8 cellular contexts compared by ENCODE assay signal in the genomic region with DNA sequence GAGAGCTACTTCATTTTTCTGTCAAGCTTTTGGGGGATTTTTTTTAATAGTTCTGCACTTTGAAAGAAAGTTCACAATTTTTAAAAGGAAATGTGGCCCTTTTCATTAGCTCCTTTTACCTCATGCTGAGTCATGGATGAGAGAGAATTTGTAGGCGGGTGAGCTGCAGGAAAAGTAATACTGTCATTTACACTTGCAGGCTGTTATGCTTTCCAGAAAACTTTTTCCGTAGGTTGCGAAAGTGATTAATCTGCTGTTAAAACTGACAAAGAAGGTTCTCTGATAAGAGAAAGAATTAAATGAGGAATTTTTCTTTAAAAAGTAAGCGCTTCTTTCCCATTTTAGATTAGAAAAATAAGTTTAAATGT.
A peak's percentile ranks its signal among the peaks of the same experiment; 100 is the strongest.
DNase-seq lines count a peak whose midpoint lies in the region; ATAC-seq and TF ChIP-seq lines count a peak whose summit lies in the region.

No MANE protein-coding gene starts in this region.

- peak overlapping the region; percentile 41 to 84 for H3K27ac ChIP-seq in tibial artery

- TF ChIP-seq CTCF in tibial artery (IDR thresholded peaks at IDR 0.05): no peak

- H3K4me3 Mint-ChIP-seq in activated T-cell treated with anti-CD3 and anti-CD28 coated beads, Interleukin-2, amount 50 U/mL, for 72 hours: no peak overlapping the region
- H3K4me3 Mint-ChIP-seq in activated naive CD8-positive, alpha-beta T cell treated with anti-CD3 and anti-CD28 coated beads, Interleukin-2, amount 50 U/mL, for 24 hours: no peak overlapping the region

- no peak overlapping the region for H3K4me3 ChIP-seq in tibial artery

- no peaks in the 10 kb centered on the region for H3K36me3 ChIP-seq in tibial artery

- no peaks in the 10 kb centered on the region for H3K27me3 Mint-ChIP-seq in activated T-cell treated with anti-CD3 and anti-CD28 coated beads, Interleukin-2, amount 50 U/mL, for 72 hours (ENCODE audit: low read depth)
- no peaks in the 10 kb centered on the region for H3K27me3 Mint-ChIP-seq in activated naive CD8-positive, alpha-beta T cell treated with anti-CD3 and anti-CD28 coated beads, Interleukin-2, amount 50 U/mL, for 24 hours

- intact Hi-C loops in tibial artery (cut with DNase I; ENCODE audit: low total_unique reads): no loop called here

- H3K9me3 ChIP-seq in tibial artery: no peaks in the 10 kb centered on the region

- no peak overlapping the region for H3K27ac Mint-ChIP-seq in activated T-cell treated with anti-CD3 and anti-CD28 coated beads, Interleukin-2, amount 50 U/mL, for 72 hours
- H3K27ac Mint-ChIP-seq in activated naive CD8-positive, alpha-beta T cell treated with anti-CD3 and anti-CD28 coated beads, Interleukin-2, amount 50 U/mL, for 24 hours: no peak overlapping the region

- no peaks in the 10 kb centered on the region for H3K9me3 Mint-ChIP-seq in activated T-cell treated with anti-CD3 and anti-CD28 coated beads, Interleukin-2, amount 50 U/mL, for 72 hours
- no peaks in the 10 kb centered on the region for H3K9me3 Mint-ChIP-seq in activated naive CD8-positive, alpha-beta T cell treated with anti-CD3 and anti-CD28 coated beads, Interleukin-2, amount 50 U/mL, for 24 hours

- H3K36me3 Mint-ChIP-seq in activated T-cell treated with anti-CD3 and anti-CD28 coated beads, Interleukin-2, amount 50 U/mL, for 72 hours (ENCODE audit: insufficient read depth in 2 of 2): no peaks in the 10 kb centered on the region
- peaks cover 3% of the 10 kb centered on the region for H3K36me3 Mint-ChIP-seq in activated naive CD8-positive, alpha-beta T cell treated with anti-CD3 and anti-CD28 coated beads, Interleukin-2, amount 50 U/mL, for 24 hours (ENCODE audit: low read depth)

- peak; percentile 49 to 60 for ATAC-seq in activated T-cell treated with anti-CD3 and anti-CD28 coated beads, Interleukin-2, amount 50 U/mL, for 72 hours (replicated peaks in 1 of 2)
- peak; percentile 66 for ATAC-seq in activated naive CD8-positive, alpha-beta T cell treated with anti-CD3 and anti-CD28 coated beads, Interleukin-2, amount 50 U/mL, for 24 hours

- peak in 1 of 2 donors; percentile 6 for DNase-seq in activated T-cell treated with anti-CD3 and anti-CD28 coated beads, Interleukin-2, amount 50 U/mL, for 72 hours
- no peak for DNase-seq in activated T-cell treated with anti-CD3 and anti-CD28 coated beads for 4 hours
- no peak for DNase-seq in activated naive CD8-positive, alpha-beta T cell treated with anti-CD3 and anti-CD28 coated beads, Interleukin-2, amount 50 U/mL, for 24 hours
- peak; percentile 59 for DNase-seq in kidney glomerular epithelial cell (lab: John Stamatoyannopoulos, UW)
- no peak for DNase-seq in tibial artery
- DNase-seq in NCI-H446 (lab: John Stamatoyannopoulos, UW): no peak
- DNase-seq in HuH-7.5 (ENCODE audit: low spot score): no peak
- DNase-seq in central memory CD4-positive, alpha-beta T cell: no peak

- H3K27me3 ChIP-seq in tibial artery: no peaks in the 10 kb centered on the region

- peaks cover 0 to 93% (median 45%) of the 10 kb centered on the region in 4 donors for H3K4me1 ChIP-seq in tibial artery

- peaks cover 10% of the 10 kb centered on the region for H3K4me1 Mint-ChIP-seq in activated T-cell treated with anti-CD3 and anti-CD28 coated beads, Interleukin-2, amount 50 U/mL, for 72 hours (ENCODE audit: low read depth)
- peaks cover 37% of the 10 kb centered on the region for H3K4me1 Mint-ChIP-seq in activated naive CD8-positive, alpha-beta T cell treated with anti-CD3 and anti-CD28 coated beads, Interleukin-2, amount 50 U/mL, for 24 hours
